ENCODE assay signal across 9 cellular contexts in the genomic region with DNA sequence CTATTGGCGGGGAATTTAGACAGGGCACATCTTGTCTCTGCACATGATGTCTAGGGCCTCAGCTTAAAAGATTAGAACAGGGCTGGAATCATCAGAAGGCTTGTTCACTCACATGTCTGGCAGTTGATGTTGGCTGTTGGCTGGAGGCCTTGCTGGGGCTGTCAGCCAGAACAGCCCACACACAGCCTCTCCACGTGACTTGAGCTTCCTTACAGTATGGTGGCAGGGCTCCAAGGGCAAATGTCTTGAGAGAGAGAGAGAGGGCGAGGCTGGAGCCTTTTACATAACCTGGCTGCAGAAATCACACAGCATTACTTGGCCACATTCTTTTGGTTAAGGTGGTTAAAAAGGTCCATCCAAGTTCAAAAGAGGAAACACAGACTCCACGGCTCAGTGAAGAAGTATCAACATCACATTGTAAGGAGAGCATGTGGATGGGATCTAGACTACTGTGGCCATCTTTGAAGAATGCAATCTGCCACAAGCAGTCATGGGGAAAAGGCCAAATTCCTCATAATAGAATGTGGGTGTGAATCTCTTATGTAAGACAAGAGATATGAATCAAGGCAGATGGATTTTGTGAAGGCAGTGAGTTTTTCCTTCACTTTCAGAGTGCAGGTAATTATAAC. TPM values are rescaled to one million over a fixed set of nuclear protein-coding genes. Genes with fewer than 3 reads are reported as not detected.
A peak's percentile ranks its signal among the peaks of the same experiment; 100 is the strongest.
DNase-seq lines count a peak whose midpoint lies in the region; ATAC-seq and TF ChIP-seq lines count a peak whose summit lies in the region.
"Had no signal": no experiment of that assay in that cellular context is flagged by ENCODE, and none has a peak within 500 bp of the region (broad histone marks: within the 10 kb centered on the region; RNA-seq: fewer than 3 reads in every experiment).

No MANE protein-coding gene starts in this region.

- intact Hi-C loops in ovary (cut with DNase I): loop anchor here in 3 of 4 donors (5.0 to 10.0 kb wide), 3 partner anchors 116 to 136 kb away; a partner anchor contains a TSS

- H3K4me3 Mint-ChIP-seq in endothelial cell (ENCODE audit: unreplicated experiment): no peak overlapping the region
- H3K4me3 Mint-ChIP-seq: B cell had no signal

- peaks cover 7% of the 10 kb centered on the region for H3K27me3 Mint-ChIP-seq in endothelial cell (ENCODE audit: unreplicated experiment)
- H3K27me3 Mint-ChIP-seq: B cell had no signal

- 24 to 39% methylated on average over 4 of the region's 4 CpGs for WGBS in esophagus, 2 donors
- WGBS in ovary, 3 donors: 9 to 14% (median 13%) methylated on average over 4 of the region's 4 CpGs

- no peak overlapping the region for H3K27ac ChIP-seq in RWPE2 (ENCODE audit: poor library complexity, severe bottlenecking)
- H3K27ac ChIP-seq in esophagus (ENCODE audit: low read depth in 2 of 2, low read length in 1 of 2): peak overlapping the region; percentile 51 to 64
- H3K27ac ChIP-seq in ovary: no peak overlapping the region

- DNase-seq in NCI-H2171 treated with DMSO at 0.1 percent for 48 hours (lab: John Stamatoyannopoulos, UW) (peak; percentile 23), NCI-H2171 (lab: John Stamatoyannopoulos, UW) (no peak), RWPE2 (ENCODE audit: low spot score) (peak; percentile 63), ovary (peak; percentile 81 to 93 (median 89)), NCI-H1048 (lab: John Stamatoyannopoulos, UW) (no peak), endothelial cell (ENCODE audit: low spot score) (no peak)

- TF ChIP-seq CTCF in RWPE2 (IDR thresholded peaks at IDR 0.05; ENCODE audit: poor library complexity, severe bottlenecking): no peak
- no peak for TF ChIP-seq CTCF in ovary (IDR thresholded peaks at IDR 0.05)
- TF ChIP-seq CTCF in endothelial cell (IDR thresholded peaks at IDR 0.05; ENCODE audit: unreplicated experiment): no peak

- no peak for TF ChIP-seq EP300 in ovary (IDR thresholded peaks at IDR 0.05)

- no peaks in the 10 kb centered on the region for H3K9me3 Mint-ChIP-seq in endothelial cell (ENCODE audit: unreplicated experiment)

- no peaks in the 10 kb centered on the region for H3K4me1 Mint-ChIP-seq in endothelial cell (ENCODE audit: unreplicated experiment)

- H3K27ac Mint-ChIP-seq in endothelial cell (ENCODE audit: unreplicated experiment): no peak overlapping the region
- H3K27ac Mint-ChIP-seq: B cell had no signal

- H3K9me3 ChIP-seq in RWPE2 (ENCODE audit: severe bottlenecking) (no peaks in the 10 kb centered on the region), esophagus (ENCODE audit: control insufficient read depth in 2 of 2, insufficient read depth in 1 of 2, low read depth in 1 of 2, low read length in 1 of 2) (no peaks in the 10 kb centered on the region), ovary (no peaks in the 10 kb centered on the region)

- H3K36me3 ChIP-seq in RWPE2 (ENCODE audit: low read depth) (no peaks in the 10 kb centered on the region), esophagus (ENCODE audit: control insufficient read depth in 2 of 2, insufficient read depth in 2 of 2, low read length in 1 of 2) (no peaks in the 10 kb centered on the region), ovary (no peaks in the 10 kb centered on the region)

- H3K4me3 ChIP-seq in RWPE2 (ENCODE audit: severe bottlenecking): no peak overlapping the region
- no peak overlapping the region for H3K4me3 ChIP-seq in esophagus (ENCODE audit: low read depth in 1 of 2, low read length in 2 of 2)
- H3K4me3 ChIP-seq in ovary: no peak overlapping the region

- H3K27me3 ChIP-seq in RWPE2 (ENCODE audit: insufficient read depth, poor library complexity, severe bottlenecking) (no peaks in the 10 kb centered on the region), esophagus (ENCODE audit: control insufficient read depth in 1 of 2, insufficient read depth in 2 of 2, low read length in 2 of 2) (no peaks in the 10 kb centered on the region), ovary (no peaks in the 10 kb centered on the region)

- ATAC-seq in RWPE2 (ENCODE audit: low read depth): peak; percentile 79
- no peak for ATAC-seq in HG03108 (IDR thresholded peaks at IDR 0.05; ENCODE audit: unreplicated experiment)

- H3K36me3 Mint-ChIP-seq in endothelial cell (ENCODE audit: low read depth, unreplicated experiment): no peaks in the 10 kb centered on the region

- no peak for TF ChIP-seq POLR2A in ovary (IDR thresholded peaks at IDR 0.05)

- H3K4me1 ChIP-seq in RWPE2 (ENCODE audit: insufficient read depth, poor library complexity, severe bottlenecking) (peaks cover 3% of the 10 kb centered on the region), esophagus (ENCODE audit: control insufficient read depth in 2 of 2, insufficient read depth in 2 of 2, low read length in 1 of 2) (no peaks in the 10 kb centered on the region), ovary (ENCODE audit: insufficient read depth) (peaks cover 4% of the 10 kb centered on the region)

RNA-seq across cellular contexts. Expression of a gene that starts 30.4 kb away (rescaled TPM):
- polyA plus RNA-seq in esophagus (100 to 1,000 TPM; 102 to 136 TPM), ovary (100 to 1,000 TPM; 103 to 106 TPM)
- total RNA-seq in ovary (100 to 1,000 TPM in 4 of 7 donors, 10 to 100 TPM in 3; 81.1 to 163 (median 124) TPM), endothelial cell (ENCODE audit: unreplicated experiment) (137 TPM)

RNA-seq across cellular contexts. Expression of a gene that starts 54.8 kb away (rescaled TPM):
- 1 to 10 TPM; 2.6 to 3.4 TPM for polyA plus RNA-seq in esophagus
- total RNA-seq in ovary: 10 to 100 TPM in 6 of 7 donors, 1 to 10 TPM in 1; 9.8 to 20.1 (median 12.3) TPM
- polyA plus RNA-seq in ovary: 10 to 100 TPM; 12.3 to 38.7 TPM
- 13.0 TPM for total RNA-seq in endothelial cell (ENCODE audit: unreplicated experiment)

RNA-seq across cellular contexts. Expression of a gene that starts 57.3 kb away (rescaled TPM):
- polyA plus RNA-seq in esophagus: 10 to 100 TPM in 1 of 2 donors, 1 to 10 TPM in 1; 6.6 to 12.8 TPM
- total RNA-seq in ovary: 10 to 100 TPM in 6 of 7 donors, 1 to 10 TPM in 1; 6.4 to 17.6 (median 12.1) TPM
- 10 to 100 TPM in 1 of 2 donors, 1 to 10 TPM in 1; 6.9 to 14.9 TPM for polyA plus RNA-seq in ovary
- total RNA-seq in endothelial cell (ENCODE audit: unreplicated experiment): 9.5 TPM

Comparison
In these comparisons a context has a peak if more than half of its experiments do, and no peak if none do; other contexts are left out.
1. DNase-seq: peak in NCI-H2171 treated with DMSO at 0.1 percent for 48 hours (single experiment), RWPE2 (single experiment) and ovary (5 of 5); none in NCI-H2171 (single experiment), NCI-H1048 (single experiment) and endothelial cell (single experiment).
2. H3K27ac ChIP-seq: peak in esophagus (2 of 2); none in RWPE2 (single experiment) and ovary (0 of 2).